In the genomic region with DNA sequence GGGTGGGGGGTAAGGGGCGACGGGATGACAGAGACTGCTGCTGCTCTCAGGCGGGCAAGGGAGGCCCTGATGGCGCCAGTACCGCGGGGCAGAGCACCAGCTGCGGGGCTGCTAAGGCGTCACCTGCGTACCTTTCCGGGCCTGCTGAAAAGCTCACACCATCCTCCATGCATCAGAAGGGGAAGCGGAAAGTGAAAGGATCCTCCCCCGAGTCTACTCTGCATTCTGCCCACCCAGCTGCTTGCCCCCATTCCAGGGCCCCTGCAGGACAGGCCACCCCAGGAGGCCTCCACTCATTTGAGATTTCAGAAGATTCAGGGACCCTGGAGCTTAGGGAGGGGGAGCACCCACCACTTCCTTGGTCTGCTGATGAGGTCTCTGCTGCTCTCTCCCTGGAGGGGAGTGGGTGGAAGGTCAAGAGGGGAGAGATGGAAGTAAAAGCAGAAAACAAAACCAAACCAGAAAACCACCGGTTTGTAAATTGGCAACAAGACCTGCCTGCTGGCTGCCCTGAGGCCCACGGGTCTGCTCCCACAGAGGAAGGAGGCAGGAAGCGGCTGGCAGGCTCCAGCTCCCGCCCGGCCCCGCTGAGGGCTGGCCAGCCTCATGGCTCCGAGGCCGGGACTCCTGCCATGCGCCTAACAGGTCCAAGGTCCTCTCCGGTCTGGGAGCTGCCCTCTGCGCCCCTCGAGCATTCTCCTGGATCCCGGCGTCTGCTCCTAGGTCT, we compare ENCODE assay signal across 8 cellular contexts. TPM values are rescaled to one million over a fixed set of nuclear protein-coding genes. Genes with fewer than 3 reads are reported as not detected.
DNase-seq lines count a peak whose midpoint lies in the region; ATAC-seq lines count a peak whose summit lies in the region.

No MANE protein-coding gene starts in this region.

- intact Hi-C loops in dendritic cell treated with granulocyte-macrophage colony-stimulating factor and Interleukin-4, amounts not matched to agents 40 ng/mL and 50 ng/mL, for 4 days (cut with micrococcal nuclease), result no loop called here

- peaks cover 24 to 34% (median 30%) of the 10 kb centered on the region in 3 donors for H3K4me1 Mint-ChIP-seq in T-cell
- peaks cover 32% of the 10 kb centered on the region for H3K4me1 Mint-ChIP-seq in dendritic cell treated with granulocyte-macrophage colony-stimulating factor and Interleukin-4, amounts not matched to agents 40 ng/mL and 50 ng/mL, for 4 days (ENCODE audit: low read depth)

- no peaks in the 10 kb centered on the region for H3K27me3 Mint-ChIP-seq in T-cell
- H3K27me3 Mint-ChIP-seq in dendritic cell treated with granulocyte-macrophage colony-stimulating factor and Interleukin-4, amounts not matched to agents 40 ng/mL and 50 ng/mL, for 4 days, result no peaks in the 10 kb centered on the region

- CTCF ChIA-PET in T-cell (lab: Charles Lee), result interaction anchor here in 1 of 2 donors (0.6 to 0.7 kb wide), 2 partner anchors 57 to 1827 kb away, joined by 3 read pairs; no protein-coding TSS in a partner anchor

- DNase-seq in T-cell, result peak; percentile 35 to 75 (median 58)
- DNase-seq in stimulated activated CD8-positive, alpha-beta memory T cell treated with anti-CD3 and anti-CD28 coated beads, Interleukin-2, amount 100 ng/mL, for 48 hours (ENCODE audit: low read depth in 2 of 2), result peak; percentile 11 to 28
- no peak for DNase-seq in AML-193 (lab: John Stamatoyannopoulos, UW)
- DNase-seq in NCI-H1105 treated with DMSO at 0.1 percent for 48 hours (lab: John Stamatoyannopoulos, UW), result no peak
- no peak for DNase-seq in hepatic stellate cell (ENCODE audit: low spot score)

- ATAC-seq in GM19395 (IDR thresholded peaks at IDR 0.05; ENCODE audit: unreplicated experiment) (peak; percentile 74), T-cell (replicated peaks in 1 of 4) (peak; percentile 92 to 95 (median 94)), HG03457 (IDR thresholded peaks at IDR 0.05; ENCODE audit: unreplicated experiment) (no peak)

- H3K9me3 Mint-ChIP-seq in T-cell, result no peaks in the 10 kb centered on the region
- no peaks in the 10 kb centered on the region for H3K9me3 Mint-ChIP-seq in dendritic cell treated with granulocyte-macrophage colony-stimulating factor and Interleukin-4, amounts not matched to agents 40 ng/mL and 50 ng/mL, for 4 days

- H3K27ac Mint-ChIP-seq in T-cell, result peak overlapping the region; percentile 86 to 97
- peak overlapping the region; percentile 44 for H3K27ac Mint-ChIP-seq in dendritic cell treated with granulocyte-macrophage colony-stimulating factor and Interleukin-4, amounts not matched to agents 40 ng/mL and 50 ng/mL, for 4 days

- peaks cover 25% of the 10 kb centered on the region for H3K36me3 Mint-ChIP-seq in T-cell
- peaks cover 100% of the 10 kb centered on the region for H3K36me3 Mint-ChIP-seq in dendritic cell treated with granulocyte-macrophage colony-stimulating factor and Interleukin-4, amounts not matched to agents 40 ng/mL and 50 ng/mL, for 4 days (ENCODE audit: low read depth)

- peak overlapping the region; percentile 54 to 74 (median 61) for H3K4me3 Mint-ChIP-seq in T-cell
- no peak overlapping the region for H3K4me3 Mint-ChIP-seq in dendritic cell treated with granulocyte-macrophage colony-stimulating factor and Interleukin-4, amounts not matched to agents 40 ng/mL and 50 ng/mL, for 4 days

- POLR2A ChIA-PET in T-cell (lab: Charles Lee), result interaction anchor here in 1 of 2 donors (0.6 kb wide), 3 partner anchors 15 to 494 kb away, joined by 3 to 4 read pairs (median 3); no protein-coding TSS in a partner anchor

RNA-seq across cellular contexts. Expression of gene PRRT1B, which starts 33.6 kb away (rescaled TPM):
- total RNA-seq in T-cell, result not detected

RNA-seq across cellular contexts. Expression of gene UCK1, which starts 47.9 kb away (rescaled TPM):
- total RNA-seq in T-cell, result 10 to 100 TPM; 20.0 to 34.7 (median 32.0) TPM

Comparison
In these comparisons a context has a peak if more than half of its experiments do, and no peak if none do; other contexts are left out.
1. DNase-seq: peak in T-cell (34 of 34) and stimulated activated CD8-positive, alpha-beta memory T cell treated with anti-CD3 and anti-CD28 coated beads, Interleukin-2, amount 100 ng/mL, for 48 hours (2 of 2); none in AML-193 (0 of 2), NCI-H1105 treated with DMSO at 0.1 percent for 48 hours (single experiment) and hepatic stellate cell (single experiment).